Comparison of ENCODE assay signal across 20 cellular contexts in genomic region chr11:102489469-102490145, GRCh38. TPM values are rescaled to one million over a fixed set of nuclear protein-coding genes. Genes with fewer than 3 reads are reported as not detected.
DNase-seq lines count a peak whose midpoint lies in the region; ATAC-seq, FAIRE-seq and TF ChIP-seq lines count a peak whose summit lies in the region.
"Had no signal": no experiment of that assay in that cellular context is flagged by ENCODE, and none has a peak within 500 bp of the region (broad histone marks: within the 10 kb centered on the region; RNA-seq: fewer than 3 reads in every experiment).

No MANE protein-coding gene starts in this region.

- 68% methylated on average over 5 of the region's 5 CpGs for WGBS in GM12878 (ENCODE audit: insufficient coverage, insufficient replicate concordance, low lambda C conversion rate, missing lambda C conversion rate)

- BruUV-seq in GM12878 (replicated peaks; lab: Mats Ljungman, UMichigan): no TSS peak

- TF ChIP-seq RAD21 in GM12878 (IDR thresholded peaks at IDR 0.05; ENCODE audit: insufficient read depth, low read depth, low read length): no peak

- peak; percentile 62 to 63 for ATAC-seq in activated naive CD4-positive, alpha-beta T cell treated with anti-CD3 and anti-CD28 coated beads, Interleukin-2, amount 50 U/mL, for 72 hours
- ATAC-seq in HG03378 (IDR thresholded peaks at IDR 0.05; ENCODE audit: unreplicated experiment) (peak; percentile 38), GM12878 (peak; percentile 24), GM19452 (IDR thresholded peaks at IDR 0.05; ENCODE audit: unreplicated experiment) (no peak), GM18505 (IDR thresholded peaks at IDR 0.05; ENCODE audit: unreplicated experiment) (no peak)

- CTCF ChIA-PET in activated naive CD4-positive, alpha-beta T cell treated with anti-CD3 and anti-CD28 coated beads, Interleukin-2, amount 10 ng/mL, durations not matched to agents 7 days and 5 days (lab: Charles Lee): interaction anchor here (1.5 kb wide), 1 partner anchor 177 kb away, joined by 3 read pairs; no protein-coding TSS in a partner anchor
- CTCF ChIA-PET in GM12878 (lab: Yijun Ruan, JAX): interaction anchor here (4.8 kb wide), 1 partner anchor 124 kb away, joined by 42 read pairs; no protein-coding TSS in a partner anchor

- no peak overlapping the region for H3K4me3 ChIP-seq in GM12878
- H3K4me3 ChIP-seq: Peyer's patch, SJCRH30 had no signal

- no peaks in the 10 kb centered on the region for H4K20me1 ChIP-seq in GM12878 (ENCODE audit: control insufficient read depth, insufficient read depth)

- in situ Hi-C loops in GM12878 (cut with MboI): loop anchor here (25.0 kb wide), 1 partner anchor 102 kb away; no protein-coding TSS in a partner anchor

- no peak for FAIRE-seq in GM12878 (lab: Jason Lieb, UNC)

- SMC1A ChIA-PET in GM12878 (lab: Charles Lee; ENCODE audit: uncharacterized antibody, unreplicated experiment): interaction anchor here (3.0 to 4.5 kb wide), 2 partner anchors 13 to 98 kb away, joined by 16 to 56 read pairs; no protein-coding TSS in a partner anchor

- RAD21 ChIA-PET in GM12878 (lab: Charles Lee; ENCODE audit: unreplicated experiment): interaction anchor here (2.2 kb wide), 1 partner anchor 10 kb away, joined by 7 read pairs; no protein-coding TSS in a partner anchor

- DNase-seq in activated naive CD4-positive, alpha-beta T cell treated with anti-CD3 and anti-CD28 coated beads, Interleukin-2, amount 50 U/mL, for 72 hours (ENCODE audit: low spot score in 2 of 2): no peak
- DNase-seq in activated naive CD4-positive, alpha-beta T cell treated with anti-CD3 and anti-CD28 coated beads, Interleukin-2, amount 10 ng/mL, durations not matched to agents 7 days and 5 days: no peak
- no peak for DNase-seq in GM12878 (ENCODE audit: low read depth, low spot score)
- no peak for DNase-seq in stimulated activated CD4-positive, alpha-beta T cell treated with anti-CD3 and anti-CD28 coated beads, Interleukin-12 subunit alpha, Interleukin-12 subunit beta, amount 100 ng/mL, for 4 hours
- DNase-seq: CD4-positive, CD25-positive, alpha-beta regulatory T cell; GOT3; HCEC 1CT; IMR-90; NCI-H1105; NCI-H2029 treated with DMSO at 0.1 percent for 48 hours; NCI-H226; NCI-H510A treated with DMSO at 0.1 percent for 48 hours; NCI-H774; Peyer's patch; SJCRH30 had no signal

- no peak for TF ChIP-seq EP300 in GM12878 (IDR thresholded peaks at IDR 0.05; ENCODE audit: borderline replicate concordance in 1 of 2, control insufficient read depth in 1 of 2, low read depth in 2 of 2, low read length in 2 of 2)

- H3K9me3 Mint-ChIP-seq in activated naive CD4-positive, alpha-beta T cell treated with anti-CD3 and anti-CD28 coated beads, Interleukin-2, amount 50 U/mL, for 72 hours: no peaks in the 10 kb centered on the region
- no peaks in the 10 kb centered on the region for H3K9me3 Mint-ChIP-seq in activated naive CD4-positive, alpha-beta T cell treated with anti-CD3 and anti-CD28 coated beads, Interleukin-2, amount 10 ng/mL, durations not matched to agents 7 days and 5 days
- H3K9me3 Mint-ChIP-seq: CD4-positive, CD25-positive, alpha-beta regulatory T cell had no signal

- H2AFZ ChIP-seq in GM12878 (ENCODE audit: control insufficient read depth, low read depth, low read length): no peak overlapping the region

- peaks cover 20% of the 10 kb centered on the region for H3K4me1 ChIP-seq in GM12878 (ENCODE audit: control insufficient read depth, insufficient read depth, low read length)
- H3K4me1 ChIP-seq: SJCRH30 had no signal

- H3K4me2 ChIP-seq in GM12878 (ENCODE audit: control insufficient read depth, insufficient read depth): no peak overlapping the region

- 0 out of 4 replicates have a peak, but pooled peaks cover 0 to 3% of the 10 kb centered on the region in 2 experiments for H3K27me3 ChIP-seq in GM12878 (replicated peaks in 1 of 2; ENCODE audit: control insufficient read depth in 2 of 2, insufficient read depth in 2 of 2, low read length in 1 of 2)
- H3K27me3 ChIP-seq: Peyer's patch, SJCRH30 had no signal

- POLR2A ChIA-PET in GM12878 (lab: Charles Lee): no interaction called here

- H3K27ac Mint-ChIP-seq in activated naive CD4-positive, alpha-beta T cell treated with anti-CD3 and anti-CD28 coated beads, Interleukin-2, amount 50 U/mL, for 72 hours: peak overlapping the region in 1 of 2 donors; percentile 13
- H3K27ac Mint-ChIP-seq in activated naive CD4-positive, alpha-beta T cell treated with anti-CD3 and anti-CD28 coated beads, Interleukin-2, amount 10 ng/mL, durations not matched to agents 7 days and 5 days: no peak overlapping the region
- H3K27ac Mint-ChIP-seq: CD4-positive, CD25-positive, alpha-beta regulatory T cell had no signal

- H3K9ac ChIP-seq in GM12878 (ENCODE audit: control insufficient read depth, insufficient read depth, low read length): no peak overlapping the region
- H3K9ac ChIP-seq: KMS-11 had no signal

- H3K36me3 ChIP-seq in GM12878 (ENCODE audit: control insufficient read depth in 2 of 2, insufficient read depth in 2 of 2, low read length in 1 of 2): no peaks in the 10 kb centered on the region
- H3K36me3 ChIP-seq: Peyer's patch, SJCRH30 had no signal

- peaks cover 3% of the 10 kb centered on the region for H3K27me3 Mint-ChIP-seq in activated naive CD4-positive, alpha-beta T cell treated with anti-CD3 and anti-CD28 coated beads, Interleukin-2, amount 10 ng/mL, durations not matched to agents 7 days and 5 days

- TF ChIP-seq POLR2A in GM12878 (IDR thresholded peaks at IDR 0.05; ENCODE audit: low read depth, low read length) (no peak), GM18505 (IDR thresholded peaks at IDR 0.05; ENCODE audit: borderline replicate concordance, extremely low read depth, insufficient read depth, insufficient read length) (no peak)

- H3K36me3 Mint-ChIP-seq in activated naive CD4-positive, alpha-beta T cell treated with anti-CD3 and anti-CD28 coated beads, Interleukin-2, amount 50 U/mL, for 72 hours: no peaks in the 10 kb centered on the region
- H3K36me3 Mint-ChIP-seq in activated naive CD4-positive, alpha-beta T cell treated with anti-CD3 and anti-CD28 coated beads, Interleukin-2, amount 10 ng/mL, durations not matched to agents 7 days and 5 days: no peaks in the 10 kb centered on the region
- H3K36me3 Mint-ChIP-seq: CD4-positive, CD25-positive, alpha-beta regulatory T cell had no signal

- H3K4me1 Mint-ChIP-seq in activated naive CD4-positive, alpha-beta T cell treated with anti-CD3 and anti-CD28 coated beads, Interleukin-2, amount 10 ng/mL, durations not matched to agents 7 days and 5 days: peaks cover 25% of the 10 kb centered on the region

- no peaks in the 10 kb centered on the region for H3K9me3 ChIP-seq in GM12878 (replicated peaks; ENCODE audit: control insufficient read depth, insufficient read depth, low read length)
- H3K9me3 ChIP-seq: Peyer's patch, SJCRH30 had no signal

- no peak overlapping the region for H3K4me3 Mint-ChIP-seq in activated naive CD4-positive, alpha-beta T cell treated with anti-CD3 and anti-CD28 coated beads, Interleukin-2, amount 10 ng/mL, durations not matched to agents 7 days and 5 days
- H3K4me3 Mint-ChIP-seq: CD4-positive, CD25-positive, alpha-beta regulatory T cell had no signal

- no peak overlapping the region for H3K27ac ChIP-seq in GM12878 (ENCODE audit: control insufficient read depth, insufficient read depth)
- H3K27ac ChIP-seq: KMS-11, Peyer's patch, SJCRH30 had no signal

- no peak for TF ChIP-seq CTCF in GM12878 (IDR thresholded peaks at IDR 0.05 in 2 of 3, conservative IDR thresholded peaks at IDR 0.05 in 1 of 3; ENCODE audit: control insufficient read depth in 2 of 3, extremely low read depth in 1 of 3, insufficient read depth in 1 of 3, low read depth in 3 of 3, low read length in 3 of 3)

- intact Hi-C loops in GM12878 (cut with micrococcal nuclease; ENCODE audit: unreplicated experiment): no loop called here

- H3K79me2 ChIP-seq in GM12878 (ENCODE audit: control insufficient read depth, insufficient read depth, low read length): no peaks in the 10 kb centered on the region

RNA-seq across cellular contexts. Expression of gene TMEM123, which starts 37.0 kb away (rescaled TPM):
- 100 to 1,000 TPM; 193 to 330 TPM for total RNA-seq in activated naive CD4-positive, alpha-beta T cell treated with anti-CD3 and anti-CD28 coated beads, Interleukin-2, amount 50 U/mL, for 72 hours
- total RNA-seq in GM12878 (2013; cell fraction: nucleolus; rRNA removed): 122 and 125 TPM in 2 replicates
- total RNA-seq in GM12878 (2014; rRNA removed) (90.4 and 104 TPM in 2 replicates), GM12878 (2014; rRNA removed; fragmentation: Illumina TruSeq; extraction: Trizol) (220 and 240 TPM in 2 replicates), GM12878 (2021) (124 and 146 TPM in 2 replicates)
- polyA plus RNA-seq in GM12878 (2011; ENCODE audit: low read depth): 60.0 TPM
- polyA plus RNA-seq in GM12878 (2011; rRNA removed) (667 and 744 TPM in 2 replicates), GM12878 (2014; fragmentation: Illumina TruSeq; extraction: Trizol) (152 and 245 TPM in 2 replicates), GM12878 (2014; fragmentation: Nextera tagmentation; extraction: Ambion mirVana) (10 to 100 TPM; 35.1 to 48.8 TPM), GM12878 (2014; rRNA removed) (62.9 and 73.9 TPM in 2 replicates), GM12878 (2016; fragmentation: Nextera tagmentation; extraction: Ambion mirVana) (100 to 1,000 TPM; 122 to 124 TPM)
- polyA plus RNA-seq in GM12878 (2011; cell fraction: cytosol; rRNA removed): 89.5 and 235 TPM in 2 replicates
- polyA plus RNA-seq in GM12878 (2011; cell fraction: nucleus; rRNA removed): 48.4 and 94.5 TPM in 2 replicates
- polyA plus RNA-seq in GM12878 (2012): 77.6 and 83.1 TPM in 2 replicates
- polyA minus RNA-seq in GM12878 (2011; rRNA and poly(A)+ RNA removed): 234 and 661 TPM in 2 replicates
- 119 and 168 TPM in 2 replicates for polyA minus RNA-seq in GM12878 (2011; cell fraction: cytosol; rRNA and poly(A)+ RNA removed)
- 56.7 and 58.8 TPM in 2 replicates for polyA minus RNA-seq in GM12878 (2011; cell fraction: nucleus; rRNA and poly(A)+ RNA removed)

RNA-seq across cellular contexts. Expression of gene MMP7, which starts 40.9 kb away (rescaled TPM):
- total RNA-seq in activated naive CD4-positive, alpha-beta T cell treated with anti-CD3 and anti-CD28 coated beads, Interleukin-2, amount 50 U/mL, for 72 hours: not detected
- 4.3 and 5.4 TPM in 2 replicates for total RNA-seq in GM12878 (2013; cell fraction: nucleolus; rRNA removed)
- total RNA-seq in GM12878 (2014; rRNA removed) (0.68 and 1.7 TPM in 2 replicates), GM12878 (2014; rRNA removed; fragmentation: Illumina TruSeq; extraction: Trizol) (1.1 and 1.7 TPM in 2 replicates), GM12878 (2021) (1.0 and 1.2 TPM in 2 replicates)
- 0.80 TPM for polyA plus RNA-seq in GM12878 (2011; ENCODE audit: low read depth)
- polyA plus RNA-seq in GM12878 (2011; rRNA removed) (18.0 and 19.9 TPM in 2 replicates), GM12878 (2014; fragmentation: Illumina TruSeq; extraction: Trizol) (0.62 and 1.2 TPM in 2 replicates), GM12878 (2014; fragmentation: Nextera tagmentation; extraction: Ambion mirVana) (1 to 10 TPM; 1.6 to 1.7 TPM), GM12878 (2014; rRNA removed) (0.52 and 0.92 TPM in 2 replicates), GM12878 (2016; fragmentation: Nextera tagmentation; extraction: Ambion mirVana) (under 1 TPM; 0.63 to 0.68 TPM)
- 11.7 and 14.3 TPM in 2 replicates for polyA plus RNA-seq in GM12878 (2011; cell fraction: cytosol; rRNA removed)
- 4.5 and 7.8 TPM in 2 replicates for polyA plus RNA-seq in GM12878 (2011; cell fraction: nucleus; rRNA removed)
- 1.4 TPM in 2 replicates for polyA plus RNA-seq in GM12878 (2012)
- 5.3 and 10.9 TPM in 2 replicates for polyA minus RNA-seq in GM12878 (2011; rRNA and poly(A)+ RNA removed)
- 2.5 and 2.7 TPM in 2 replicates for polyA minus RNA-seq in GM12878 (2011; cell fraction: cytosol; rRNA and poly(A)+ RNA removed)
- 0.97 and 1.1 TPM in 2 replicates for polyA minus RNA-seq in GM12878 (2011; cell fraction: nucleus; rRNA and poly(A)+ RNA removed)
- total RNA-seq: CD4-positive, CD25-positive, alpha-beta regulatory T cell; IMR-90; SJCRH30 had no signal
- polyA plus RNA-seq: BJ, IMR-90 had no signal

Comparison
In these comparisons a context has a peak if more than half of its experiments do, and no peak if none do; other contexts are left out.
1. ATAC-seq: peak in activated naive CD4-positive, alpha-beta T cell treated with anti-CD3 and anti-CD28 coated beads, Interleukin-2, amount 50 U/mL, for 72 hours (2 of 2), HG03378 (single experiment) and GM12878 (single experiment); none in GM19452 (single experiment) and GM18505 (single experiment).